2 cellular contexts compared by ENCODE assay signal in the genomic region with DNA sequence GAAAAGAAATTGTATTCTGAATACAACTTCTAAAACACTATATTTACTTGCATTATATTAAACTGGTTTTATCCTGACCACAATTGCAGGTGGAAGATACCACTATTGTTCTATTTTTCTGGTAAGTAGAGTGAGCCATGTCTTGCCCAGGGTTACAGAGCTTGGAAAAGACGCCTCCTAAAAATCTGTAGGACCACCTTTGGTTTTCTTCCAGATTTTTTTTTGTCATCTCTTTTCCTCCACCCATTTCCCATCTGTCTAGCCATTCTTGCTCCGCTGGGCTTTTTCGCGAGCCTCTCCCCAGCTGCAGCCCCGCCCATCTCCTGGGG.
A peak's percentile ranks its signal among the peaks of the same experiment; 100 is the strongest.
TF ChIP-seq lines count a peak whose summit lies in the region.

No MANE protein-coding gene starts in this region.

TF ChIP-seq in WTC11, 78 proteins besides CTCF, POLR2A, EP300 and RAD21:
- TF ChIP-seq GABPB1 (CRISPR knock-in tag; IDR thresholded peaks at IDR 0.05): no peak
TF ChIP-seq in WTC11: peak in this region for 0.

TF ChIP-seq in HepG2, 621 proteins besides CTCF, POLR2A, EP300 and RAD21:
- no peak for TF ChIP-seq ZNF569 (CRISPR knock-in tag; IDR thresholded peaks at IDR 0.05; ENCODE audit: borderline replicate concordance)
- TF ChIP-seq ZNF30 (CRISPR knock-in tag; IDR thresholded peaks at IDR 0.05): no peak
- TF ChIP-seq, protein P1, sequence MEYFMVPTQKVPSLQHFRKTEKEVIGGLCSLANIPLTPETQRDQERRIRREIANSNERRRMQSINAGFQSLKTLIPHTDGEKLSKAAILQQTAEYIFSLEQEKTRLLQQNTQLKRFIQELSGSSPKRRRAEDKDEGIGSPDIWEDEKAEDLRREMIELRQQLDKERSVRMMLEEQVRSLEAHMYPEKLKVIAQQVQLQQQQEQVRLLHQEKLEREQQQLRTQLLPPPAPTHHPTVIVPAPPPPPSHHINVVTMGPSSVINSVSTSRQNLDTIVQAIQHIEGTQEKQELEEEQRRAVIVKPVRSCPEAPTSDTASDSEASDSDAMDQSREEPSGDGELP (IDR thresholded peaks at IDR 0.05; ENCODE audit: borderline replicate concordance, low read depth): peak; percentile 38; the same call in 1 of the 2 replicates
- no peak for TF ChIP-seq SMC3 (IDR thresholded peaks at IDR 0.05; ENCODE audit: low read length)
- TF ChIP-seq, protein P2, sequence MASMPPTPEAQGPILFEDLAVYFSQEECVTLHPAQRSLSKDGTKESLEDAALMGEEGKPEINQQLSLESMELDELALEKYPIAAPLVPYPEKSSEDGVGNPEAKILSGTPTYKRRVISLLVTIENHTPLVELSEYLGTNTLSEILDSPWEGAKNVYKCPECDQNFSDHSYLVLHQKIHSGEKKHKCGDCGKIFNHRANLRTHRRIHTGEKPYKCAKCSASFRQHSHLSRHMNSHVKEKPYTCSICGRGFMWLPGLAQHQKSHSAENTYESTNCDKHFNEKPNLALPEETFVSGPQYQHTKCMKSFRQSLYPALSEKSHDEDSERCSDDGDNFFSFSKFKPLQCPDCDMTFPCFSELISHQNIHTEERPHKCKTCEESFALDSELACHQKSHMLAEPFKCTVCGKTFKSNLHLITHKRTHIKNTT (CRISPR knock-in tag; IDR thresholded peaks at IDR 0.05): no peak
- TF ChIP-seq, protein P3, sequence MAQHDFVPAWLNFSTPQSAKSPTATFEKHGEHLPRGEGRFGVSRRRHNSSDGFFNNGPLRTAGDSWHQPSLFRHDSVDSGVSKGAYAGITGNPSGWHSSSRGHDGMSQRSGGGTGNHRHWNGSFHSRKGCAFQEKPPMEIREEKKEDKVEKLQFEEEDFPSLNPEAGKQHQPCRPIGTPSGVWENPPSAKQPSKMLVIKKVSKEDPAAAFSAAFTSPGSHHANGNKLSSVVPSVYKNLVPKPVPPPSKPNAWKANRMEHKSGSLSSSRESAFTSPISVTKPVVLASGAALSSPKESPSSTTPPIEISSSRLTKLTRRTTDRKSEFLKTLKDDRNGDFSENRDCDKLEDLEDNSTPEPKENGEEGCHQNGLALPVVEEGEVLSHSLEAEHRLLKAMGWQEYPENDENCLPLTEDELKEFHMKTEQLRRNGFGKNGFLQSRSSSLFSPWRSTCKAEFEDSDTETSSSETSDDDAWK (CRISPR knock-in tag; IDR thresholded peaks at IDR 0.05): no peak
- TF ChIP-seq ZNF747 (CRISPR knock-in tag; IDR thresholded peaks at IDR 0.05; ENCODE audit: borderline replicate concordance): 0 out of 2 replicates have a peak, but pooled peaks have one; percentile 9
- TF ChIP-seq ZNF850 (CRISPR knock-in tag; conservative IDR thresholded peaks at IDR 0.05): 0 out of 2 replicates have a peak, but pooled peaks have one; percentile 25
- no peak for TF ChIP-seq ZNF816 (CRISPR knock-in tag; IDR thresholded peaks at IDR 0.05; ENCODE audit: borderline replicate concordance)
- TF ChIP-seq SALL2 (CRISPR knock-in tag; IDR thresholded peaks at IDR 0.05): 0 out of 2 replicates have a peak, but pooled peaks have one; percentile 8
- TF ChIP-seq ZNF260 (CRISPR knock-in tag; IDR thresholded peaks at IDR 0.05; ENCODE audit: borderline replicate concordance, low read depth): no peak
